ENCODE assay signal across 25 cellular contexts in the genomic region with DNA sequence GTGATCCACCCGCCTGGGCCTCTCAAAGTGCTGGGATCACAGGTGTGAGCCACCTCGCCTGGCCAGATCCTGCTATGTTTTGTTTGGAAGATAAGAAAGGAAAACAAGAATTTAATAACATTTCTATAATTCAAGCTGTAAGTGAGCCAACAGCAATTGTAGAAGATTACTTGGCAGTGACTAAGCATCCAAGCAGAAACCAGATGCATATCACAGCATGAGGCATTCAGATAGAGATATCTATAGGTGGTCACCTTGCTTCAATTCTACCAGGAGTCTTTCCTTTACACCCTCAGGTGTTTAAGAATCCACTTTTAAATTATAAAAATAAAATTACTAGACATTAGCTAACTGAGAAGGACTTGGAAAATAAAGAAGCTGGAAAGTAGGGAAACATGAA.
"Had no signal": no experiment of that assay in that cellular context is flagged by ENCODE, and none has a peak within 500 bp of the region (broad histone marks: within the 10 kb centered on the region; RNA-seq: fewer than 3 reads in every experiment).

No MANE protein-coding gene starts in this region.

- H3K36me3 Mint-ChIP-seq: T-cell had no signal

- H3K27ac ChIP-seq: adrenal gland, PC-9, VCaP had no signal

- H3K27me3 Mint-ChIP-seq: activated CD8-positive, alpha-beta T cell treated with anti-CD3 and anti-CD28 coated beads for 36 hours; activated naive CD8-positive, alpha-beta T cell treated with anti-CD3 and anti-CD28 coated beads, Interleukin-2, amount 10 ng/mL, durations not matched to agents 7 days and 5 days; T-cell had no signal

- H3K9me3 ChIP-seq: adrenal gland had no signal

- H3K4me3 Mint-ChIP-seq: activated CD8-positive, alpha-beta T cell treated with anti-CD3 and anti-CD28 coated beads for 36 hours; activated naive CD8-positive, alpha-beta T cell treated with anti-CD3 and anti-CD28 coated beads, Interleukin-2, amount 10 ng/mL, durations not matched to agents 7 days and 5 days; activated T-cell treated with anti-CD3 and anti-CD28 coated beads, Interleukin-2, amount 50 U/mL, for 72 hours; T-cell had no signal

- DNase-seq: activated CD4-positive, alpha-beta T cell treated with anti-CD3 and anti-CD28 coated beads for 4 hours; activated CD8-positive, alpha-beta memory T cell treated with anti-CD3 and anti-CD28 coated beads, Interleukin-2, amount 50 U/mL, for 4 hours; activated CD8-positive, alpha-beta T cell treated with anti-CD3 and anti-CD28 coated beads for 36 hours; activated naive CD4-positive, alpha-beta T cell treated with anti-CD3 and anti-CD28 coated beads, Interleukin-2, amount 50 U/mL, for 16 hours; activated naive CD8-positive, alpha-beta T cell treated with anti-CD3 and anti-CD28 coated beads, Interleukin-2, amount 10 ng/mL, durations not matched to agents 7 days and 5 days; activated T-cell treated with anti-CD3 and anti-CD28 coated beads, Interleukin-2, amount 50 U/mL, for 72 hours; adrenal gland; anterior cingulate cortex; cerebellar nuclear complex; NCI-H1092; NCI-H1417; NCI-H1930; NCI-H2107; NCI-H345; NCI-H510A treated with DMSO at 0.1 percent for 48 hours; NCI-H69; NK-92 treated with Interleukin-12 subunit alpha and Interleukin-12 subunit beta, amount 100 ng/mL, for 24 hours; PC-9; SIG-M5; T-cell; T-helper 2 cell; T1000 had no signal

- H2AFZ ChIP-seq: PC-9 had no signal

- H3K4me1 ChIP-seq: adrenal gland had no signal

- FAIRE-seq: colon had no signal

- H3K4me3 ChIP-seq: adrenal gland, PC-9 had no signal

- H3K36me3 ChIP-seq: adrenal gland had no signal

- H3K27ac Mint-ChIP-seq: activated CD8-positive, alpha-beta T cell treated with anti-CD3 and anti-CD28 coated beads for 36 hours; activated naive CD8-positive, alpha-beta T cell treated with anti-CD3 and anti-CD28 coated beads, Interleukin-2, amount 10 ng/mL, durations not matched to agents 7 days and 5 days; activated T-cell treated with anti-CD3 and anti-CD28 coated beads, Interleukin-2, amount 50 U/mL, for 72 hours; activated T-helper 2 cell treated with anti-CD3 and anti-CD28 coated beads, Interferon-gamma antibody, Interleukin-2, Interleukin-4, amounts not matched to agents 10 μg/mL and 5 μg/mL and 100 μg/mL, durations not matched to agents 14 hours and 24 hours and 36 hours; T-cell had no signal

- H3K27me3 ChIP-seq: adrenal gland had no signal

- ATAC-seq: activated CD8-positive, alpha-beta T cell treated with anti-CD3 and anti-CD28 coated beads for 36 hours; activated T-cell treated with anti-CD3 and anti-CD28 coated beads, Interleukin-2, amount 50 U/mL, for 72 hours; T-cell had no signal

- H3K4me2 ChIP-seq: PC-9 had no signal
